ENCODE assay signal across 14 cellular contexts in the genomic region with DNA sequence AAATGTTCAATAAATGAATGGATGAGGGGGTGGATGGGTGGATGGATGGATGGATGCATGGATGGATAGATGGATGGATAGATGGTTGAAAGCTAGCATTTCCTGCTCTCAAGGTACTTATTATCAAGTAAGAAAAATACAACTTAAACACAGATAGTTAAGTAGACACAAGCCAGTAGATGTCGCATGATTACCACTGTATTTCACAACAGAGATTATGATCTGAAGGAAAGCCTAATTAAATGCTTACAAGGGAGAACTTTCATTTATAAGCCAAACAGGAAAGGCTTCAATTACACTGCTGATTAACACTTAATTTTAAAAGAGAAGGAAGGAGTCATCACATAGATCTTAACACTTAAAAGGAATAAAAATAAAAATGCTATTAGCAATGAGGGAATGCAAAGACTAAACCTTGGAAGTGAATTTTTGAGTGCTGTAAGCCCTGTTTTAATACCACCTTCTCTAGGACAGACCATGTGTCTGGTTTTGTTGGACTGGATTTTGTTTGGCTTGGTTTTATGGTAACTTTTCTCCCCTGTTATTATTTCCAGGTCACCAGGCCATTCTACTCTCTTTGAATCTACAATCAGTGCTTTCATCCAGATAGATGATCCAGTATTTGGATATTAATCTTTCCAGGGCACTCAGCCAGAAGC.
DNase-seq lines count a peak whose midpoint lies in the region; ATAC-seq, FAIRE-seq and TF ChIP-seq lines count a peak whose summit lies in the region.
"Had no signal": no experiment of that assay in that cellular context is flagged by ENCODE, and none has a peak within 500 bp of the region (broad histone marks: within the 10 kb centered on the region; RNA-seq: fewer than 3 reads in every experiment).

No MANE protein-coding gene starts in this region.

- TF ChIP-seq CTCF in A549 (IDR thresholded peaks at IDR 0.05) (peak; percentile 16; the same call in 2 of the 3 replicates), foreskin keratinocyte (conservative IDR thresholded peaks at IDR 0.05) (peak; percentile 66), testis (IDR thresholded peaks at IDR 0.05) (no peak)

- no peaks in the 10 kb centered on the region for H3K36me3 ChIP-seq in testis (ENCODE audit: low read depth, missing control alignments)

- H3K4me1 ChIP-seq in A549 (no peaks in the 10 kb centered on the region), foreskin keratinocyte (peaks cover 5% of the 10 kb centered on the region), testis (no peaks in the 10 kb centered on the region)

- POLR2A ChIA-PET in A549 (lab: Yijun Ruan, JAX) = no interaction called here

- H3K4me3 ChIP-seq in A549 = no peak overlapping the region
- no peak overlapping the region for H3K4me3 ChIP-seq in testis

- TF ChIP-seq RAD21 in A549 (conservative IDR thresholded peaks at IDR 0.05 in 1 of 2, IDR thresholded peaks at IDR 0.05 in 1 of 2) = peak; percentile 18 to 23; a peak in 2 of 5 replicates

- H3K27ac ChIP-seq in A549 (no peak overlapping the region), foreskin keratinocyte (no peak overlapping the region), testis (no peak overlapping the region)

- CTCF ChIA-PET in A549 (lab: Yijun Ruan, JAX) = no interaction called here

- 0 out of 6 replicates have a peak, but pooled peaks of 1 of the 2 experiments have one; percentile 36 for ATAC-seq in A549
- peak; percentile 23 for ATAC-seq in foreskin keratinocyte
- no peak for ATAC-seq in GM18502 (IDR thresholded peaks at IDR 0.05; ENCODE audit: poor library complexity, unreplicated experiment)
- ATAC-seq in HG03432 (IDR thresholded peaks at IDR 0.05; ENCODE audit: unreplicated experiment) = no peak
- no peak for ATAC-seq in GM21737 (IDR thresholded peaks at IDR 0.05; ENCODE audit: unreplicated experiment)
- ATAC-seq: CD8-positive, alpha-beta T cell had no signal

- FAIRE-seq in A549 (lab: Jason Lieb, UNC) = no peak

- TF ChIP-seq POLR2A in A549 (IDR thresholded peaks at IDR 0.05; ENCODE audit: low read length) (no peak), testis (IDR thresholded peaks at IDR 0.05) (no peak)

- TF ChIP-seq EP300 in A549 (IDR thresholded peaks at IDR 0.05) = no peak

- intact Hi-C loops in testis (cut with DNase I; ENCODE audit: low total_unique reads) = no loop called here

- no peak overlapping the region for H3K4me2 ChIP-seq in A549

- no peaks in the 10 kb centered on the region for H3K27me3 ChIP-seq in foreskin keratinocyte
- no peaks in the 10 kb centered on the region for H3K27me3 ChIP-seq in testis

- H3K9me3 ChIP-seq in A549 (peaks cover 10% of the 10 kb centered on the region; the same call in 1 of the 3 replicates), testis (no peaks in the 10 kb centered on the region)

- DNase-seq in A549 (ENCODE audit: low read depth in 1 of 2, low spot score in 1 of 2) = peak in 1 of 2 experiments; percentile 22
- peak; percentile 12 for DNase-seq in GF-D8 (lab: John Stamatoyannopoulos, UW)
- DNase-seq in RPMI8226 = peak; percentile 12
- DNase-seq in foreskin keratinocyte = peak in 1 of 2 donors; percentile 26
- no peak for DNase-seq in testis
- DNase-seq: activated CD4-positive, CD25-positive, alpha-beta regulatory T cell treated with anti-CD3 and anti-CD28 coated beads, Interleukin-2, amount 50 U/mL, for 72 hours; CD8-positive, alpha-beta T cell; effector CD4-positive, alpha-beta T cell; KG1; NCI-H526 treated with DMSO at 0.1 percent for 48 hours; stimulated activated CD4-positive, alpha-beta T cell treated with anti-CD3 and anti-CD28 coated beads, Interleukin-15, amount 100 ng/mL, for 24 hours had no signal

- WGBS in A549 (ENCODE audit: missing lambda C conversion rate) = 45% methylated on average over 1 of the region's 1 CpG
- 77 to 89% methylated on average over 1 of the region's 1 CpG for WGBS in testis, 2 donors

TF ChIP-seq in A549, 52 proteins besides CTCF, POLR2A, EP300 and RAD21:
- TF ChIP-seq RFX5 (IDR thresholded peaks at IDR 0.05) (no peak), EHF (CRISPR knock-in tag; IDR thresholded peaks at IDR 0.05) (no peak), CEBPB (IDR thresholded peaks at IDR 0.05) (no peak), HOXB5 (CRISPR knock-in tag; IDR thresholded peaks at IDR 0.05) (no peak), EHMT2 (IDR thresholded peaks at IDR 0.05; ENCODE audit: low read depth) (no peak), HDAC2 (IDR thresholded peaks at IDR 0.05) (no peak), MAFK (IDR thresholded peaks at IDR 0.05; ENCODE audit: partially characterized antibody) (no peak), RNF2 (IDR thresholded peaks at IDR 0.05; ENCODE audit: borderline replicate concordance, low read depth) (no peak), MYC (IDR thresholded peaks at IDR 0.05; ENCODE audit: borderline replicate concordance, low read length) (no peak), ZFP36 (IDR thresholded peaks at IDR 0.05; ENCODE audit: borderline replicate concordance, partially characterized antibody) (no peak)
- TF ChIP-seq, protein P1, sequence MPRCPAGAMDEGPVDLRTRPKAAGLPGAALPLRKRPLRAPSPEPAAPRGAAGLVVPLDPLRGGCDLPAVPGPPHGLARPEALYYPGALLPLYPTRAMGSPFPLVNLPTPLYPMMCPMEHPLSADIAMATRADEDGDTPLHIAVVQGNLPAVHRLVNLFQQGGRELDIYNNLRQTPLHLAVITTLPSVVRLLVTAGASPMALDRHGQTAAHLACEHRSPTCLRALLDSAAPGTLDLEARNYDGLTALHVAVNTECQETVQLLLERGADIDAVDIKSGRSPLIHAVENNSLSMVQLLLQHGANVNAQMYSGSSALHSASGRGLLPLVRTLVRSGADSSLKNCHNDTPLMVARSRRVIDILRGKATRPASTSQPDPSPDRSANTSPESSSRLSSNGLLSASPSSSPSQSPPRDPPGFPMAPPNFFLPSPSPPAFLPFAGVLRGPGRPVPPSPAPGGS (IDR thresholded peaks at IDR 0.05) = no peak
- TF ChIP-seq, protein P2, sequence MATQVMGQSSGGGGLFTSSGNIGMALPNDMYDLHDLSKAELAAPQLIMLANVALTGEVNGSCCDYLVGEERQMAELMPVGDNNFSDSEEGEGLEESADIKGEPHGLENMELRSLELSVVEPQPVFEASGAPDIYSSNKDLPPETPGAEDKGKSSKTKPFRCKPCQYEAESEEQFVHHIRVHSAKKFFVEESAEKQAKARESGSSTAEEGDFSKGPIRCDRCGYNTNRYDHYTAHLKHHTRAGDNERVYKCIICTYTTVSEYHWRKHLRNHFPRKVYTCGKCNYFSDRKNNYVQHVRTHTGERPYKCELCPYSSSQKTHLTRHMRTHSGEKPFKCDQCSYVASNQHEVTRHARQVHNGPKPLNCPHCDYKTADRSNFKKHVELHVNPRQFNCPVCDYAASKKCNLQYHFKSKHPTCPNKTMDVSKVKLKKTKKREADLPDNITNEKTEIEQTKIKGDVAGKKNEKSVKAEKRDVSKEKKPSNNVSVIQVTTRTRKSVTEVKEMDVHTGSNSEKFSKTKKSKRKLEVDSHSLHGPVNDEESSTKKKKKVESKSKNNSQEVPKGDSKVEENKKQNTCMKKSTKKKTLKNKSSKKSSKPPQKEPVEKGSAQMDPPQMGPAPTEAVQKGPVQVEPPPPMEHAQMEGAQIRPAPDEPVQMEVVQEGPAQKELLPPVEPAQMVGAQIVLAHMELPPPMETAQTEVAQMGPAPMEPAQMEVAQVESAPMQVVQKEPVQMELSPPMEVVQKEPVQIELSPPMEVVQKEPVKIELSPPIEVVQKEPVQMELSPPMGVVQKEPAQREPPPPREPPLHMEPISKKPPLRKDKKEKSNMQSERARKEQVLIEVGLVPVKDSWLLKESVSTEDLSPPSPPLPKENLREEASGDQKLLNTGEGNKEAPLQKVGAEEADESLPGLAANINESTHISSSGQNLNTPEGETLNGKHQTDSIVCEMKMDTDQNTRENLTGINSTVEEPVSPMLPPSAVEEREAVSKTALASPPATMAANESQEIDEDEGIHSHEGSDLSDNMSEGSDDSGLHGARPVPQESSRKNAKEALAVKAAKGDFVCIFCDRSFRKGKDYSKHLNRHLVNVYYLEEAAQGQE (IDR thresholded peaks at IDR 0.05) = no peak

Comparison
In these comparisons a context has a peak if more than half of its experiments do, and no peak if none do; other contexts are left out.
1. CTCF ChIP-seq: peak in A549 (single experiment) and foreskin keratinocyte (single experiment); none in testis (0 of 3).